ENCODE assay signal across 22 cellular contexts in the genomic region with DNA sequence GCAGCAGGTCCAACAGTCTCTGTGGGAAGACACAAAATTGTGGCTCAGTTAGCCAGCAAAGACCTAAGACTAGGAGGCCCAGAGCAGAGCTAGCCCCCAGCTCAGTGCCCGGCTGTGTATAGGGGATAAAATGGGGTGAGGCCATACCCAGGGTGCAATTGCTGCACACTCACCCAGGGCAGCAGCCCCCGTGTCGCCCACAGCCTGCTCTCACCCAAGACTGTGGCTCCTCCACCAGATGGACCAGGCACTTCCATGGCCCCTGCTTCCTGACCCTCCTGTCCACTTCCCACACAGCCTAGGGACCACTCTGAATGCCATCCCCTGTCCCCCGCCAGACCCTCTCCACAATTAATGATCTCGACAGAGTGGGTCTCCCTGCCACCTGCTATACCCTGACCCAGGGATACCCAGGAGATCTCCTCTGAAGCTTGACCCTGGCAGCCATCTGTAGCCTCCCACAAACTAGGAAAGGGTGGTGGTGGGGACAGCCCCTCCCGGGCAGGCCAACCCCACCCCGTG.
DNase-seq lines count a peak whose midpoint lies in the region; FAIRE-seq and TF ChIP-seq lines count a peak whose summit lies in the region.
"Had no signal": no experiment of that assay in that cellular context is flagged by ENCODE, and none has a peak within 500 bp of the region (broad histone marks: within the 10 kb centered on the region; RNA-seq: fewer than 3 reads in every experiment).

No MANE protein-coding gene starts in this region.

- POLR2A ChIA-PET in H1 (lab: Charles Lee; ENCODE audit: partially characterized antibody) = interaction anchor here (0.6 to 2.0 kb wide), 2 partner anchors 15 to 118 kb away, joined by 3 to 9 read pairs; a partner anchor contains a TSS

- H3K4me1 ChIP-seq in BLaER1 (peaks cover 99% of the 10 kb centered on the region), H1 (replicated peaks in 1 of 4; ENCODE audit: control insufficient read depth in 3 of 4, insufficient read depth in 4 of 4, low read length in 3 of 4) (peaks cover 10 to 21% (median 13%) of the 10 kb centered on the region in 4 experiments), mammary epithelial cell (ENCODE audit: insufficient read depth, low read length) (peaks cover 37% of the 10 kb centered on the region)

- in situ Hi-C loops in mammary epithelial cell (cut with MboI; ENCODE audit: low sequenced_read_pairs in 2 of 2) = no loop called here

- peaks cover 65% of the 10 kb centered on the region for H3K4me1 Mint-ChIP-seq in nephron
- H3K4me1 Mint-ChIP-seq: CD4-positive, alpha-beta memory T cell; IgD-negative memory B cell had no signal

- H4K5ac ChIP-seq in H1 (ENCODE audit: insufficient read length, low read depth, low read length) = no peak overlapping the region

- TF ChIP-seq RAD21 in H1 (IDR thresholded peaks at IDR 0.05 in 1 of 2, conservative IDR thresholded peaks at IDR 0.05 in 1 of 2; ENCODE audit: low read depth in 2 of 2, low read length in 2 of 2) = no peak

- H3K36me3 ChIP-seq in BLaER1 (no peaks in the 10 kb centered on the region), H1 (ENCODE audit: control insufficient read depth in 2 of 4, insufficient read depth in 4 of 4, low read length in 3 of 4) (no peaks in the 10 kb centered on the region), mammary epithelial cell (ENCODE audit: insufficient read depth, low read length) (no peaks in the 10 kb centered on the region)
- H3K36me3 ChIP-seq: HAP-1 had no signal

- TF ChIP-seq CTCF in H1 (IDR thresholded peaks at IDR 0.05; ENCODE audit: control extremely low read depth in 1 of 3, insufficient read depth in 1 of 3, low read depth in 1 of 3, low read length in 3 of 3) (no peak), nephron (IDR thresholded peaks at IDR 0.05; ENCODE audit: unreplicated experiment in 3 of 3) (no peak), mammary epithelial cell (conservative IDR thresholded peaks at IDR 0.05 in 1 of 2, IDR thresholded peaks at IDR 0.05 in 1 of 2; ENCODE audit: extremely low read depth in 1 of 2, insufficient read depth in 1 of 2, low read depth in 1 of 2, low read length in 2 of 2) (no peak)

- no peak overlapping the region for H2BK5ac ChIP-seq in H1 (ENCODE audit: low read depth, low read length)

- H4K8ac ChIP-seq in H1 (ENCODE audit: extremely low read depth, insufficient read depth, low read length) = no peak overlapping the region

- H3K9me3 ChIP-seq in BLaER1 = no peaks in the 10 kb centered on the region
- no peaks in the 10 kb centered on the region for H3K9me3 ChIP-seq in H1 (ENCODE audit: insufficient read depth in 2 of 2, low read depth in 1 of 2, low read length in 1 of 2)
- H3K9me3 ChIP-seq in mammary epithelial cell (replicated peaks; ENCODE audit: insufficient read depth, low read length) = no peaks in the 10 kb centered on the region
- H3K9me3 ChIP-seq: HAP-1 had no signal

- H3K18ac ChIP-seq in H1 (ENCODE audit: extremely low read depth, low read length) = no peak overlapping the region

- H3K23ac ChIP-seq in H1 (ENCODE audit: insufficient read length) = no peak overlapping the region

- H2AK5ac ChIP-seq in H1 (ENCODE audit: low read depth, low read length) = peak overlapping the region; percentile 10; the same call in 1 of the 2 replicates

- intact Hi-C loops in posterior vena cava (cut with DNase I) = no loop called here
- intact Hi-C loops in mammary epithelial cell (cut with micrococcal nuclease) = no loop called here

- CTCF ChIA-PET in H1 (lab: Charles Lee; ENCODE audit: partially characterized antibody) = interaction anchor here (0.8 to 2.8 kb wide), 3 partner anchors 10 to 50 kb away, joined by 3 to 8 read pairs (median 5); no protein-coding TSS in a partner anchor
- CTCF ChIA-PET in mammary epithelial cell (lab: Charles Lee; ENCODE audit: low non-redundant PET) = no interaction called here

- 79% methylated on average over 7 of the region's 7 CpGs; no CpG with 5 or more reads in 1 of the 2 experiments for WGBS in H1 (ENCODE audit: extremely low coverage in 1 of 2, insufficient coverage in 1 of 2, insufficient read length in 1 of 2, insufficient replicate concordance in 2 of 2, low coverage in 1 of 2, low lambda C conversion rate in 2 of 2, missing lambda C conversion rate in 1 of 2), 2 experiments
- 95% methylated on average over 6 of the region's 7 CpGs for WGBS in mammary epithelial cell (ENCODE audit: low coverage, missing lambda C conversion rate)

- DNase-seq in H1 (ENCODE audit: low read depth in 1 of 2, low spot score in 2 of 2) = no peak
- DNase-seq in posterior vena cava (ENCODE audit: low spot score) = peak; percentile 62
- no peak for DNase-seq in mammary epithelial cell
- no peak for DNase-seq in SIG-M5 (lab: John Stamatoyannopoulos, UW)
- DNase-seq in NCI-H2171 (lab: John Stamatoyannopoulos, UW) = no peak
- DNase-seq: C1 segment of cervical spinal cord; CD4-positive, alpha-beta memory T cell; COR-L47; DMS53; GM23248; HFFc6; MM.1S; NCI-H2029 treated with DMSO at 0.1 percent for 48 hours; NCI-H2227 treated with DMSO at 0.1 percent for 48 hours; SHP77 treated with DMSO at 0.1 percent for 48 hours had no signal

- H2BK120ac ChIP-seq in H1 (replicated peaks; ENCODE audit: low read depth, low read length) = peak overlapping the region; percentile 45

- no peak overlapping the region for H3K56ac ChIP-seq in H1 (replicated peaks; ENCODE audit: insufficient read length, low read depth, low read length)

- H3K79me1 ChIP-seq in H1 (ENCODE audit: low read depth, low read length) = no peaks in the 10 kb centered on the region

- no peak for TF ChIP-seq EP300 in H1 (IDR thresholded peaks at IDR 0.05; ENCODE audit: borderline replicate concordance in 1 of 2, low read depth in 2 of 2, low read length in 2 of 2)

- peaks cover 32% of the 10 kb centered on the region for H3K27me3 Mint-ChIP-seq in nephron (ENCODE audit: low read depth)

- no peak overlapping the region for H3K4ac ChIP-seq in H1 (replicated peaks; ENCODE audit: insufficient read length, low read depth, low read length)

- no peaks in the 10 kb centered on the region for H3K27me3 ChIP-seq in BLaER1
- H3K27me3 ChIP-seq in H1 (replicated peaks in 1 of 4; ENCODE audit: control insufficient read depth in 3 of 4, extremely low read depth in 1 of 4, insufficient read depth in 3 of 4, low read length in 3 of 4) = no peaks in the 10 kb centered on the region; a peak in 3 of 7 replicates
- H3K27me3 ChIP-seq in mammary epithelial cell (ENCODE audit: insufficient read depth, low read length) = no peaks in the 10 kb centered on the region

- no peaks in the 10 kb centered on the region for H3K9me3 Mint-ChIP-seq in nephron
- H3K9me3 Mint-ChIP-seq: CD4-positive, alpha-beta memory T cell; HFFc6; IgD-negative memory B cell had no signal

- FAIRE-seq in H1 (lab: Jason Lieb, UNC) = no peak
- FAIRE-seq: A204.1 had no signal

- no peak overlapping the region for H3K4me3 ChIP-seq in BLaER1
- H3K4me3 ChIP-seq in H1 (ENCODE audit: extremely low read depth in 1 of 4, insufficient read depth in 2 of 4, low read depth in 3 of 4, low read length in 4 of 4) = no peak overlapping the region
- H3K4me3 ChIP-seq in mammary epithelial cell (replicated peaks in 1 of 3; ENCODE audit: insufficient read depth in 1 of 3, low read depth in 2 of 3, low read length in 3 of 3) = no peak overlapping the region
- H3K4me3 ChIP-seq: GM23248, HAP-1, SK-N-MC had no signal

- H4K20me1 ChIP-seq in BLaER1 (no peaks in the 10 kb centered on the region), H1 (replicated peaks in 1 of 2; ENCODE audit: control insufficient read depth in 1 of 2, insufficient read depth in 2 of 2, low read length in 2 of 2) (no peaks in the 10 kb centered on the region), mammary epithelial cell (ENCODE audit: insufficient read depth, low read length) (no peaks in the 10 kb centered on the region)

- TF ChIP-seq POLR2A in H1 (IDR thresholded peaks at IDR 0.05; ENCODE audit: control extremely low read depth in 1 of 2, low read depth in 2 of 2, low read length in 2 of 2) = no peak

- H3K27ac Mint-ChIP-seq in nephron = peak overlapping the region; percentile 64 to 88 (median 81)
- H3K27ac Mint-ChIP-seq: HFFc6, IgD-negative memory B cell had no signal

- no TSS peak for BruUV-seq in mammary epithelial cell (replicated peaks; lab: Mats Ljungman, UMichigan)

- no peak overlapping the region for H3K14ac ChIP-seq in H1 (ENCODE audit: insufficient read length)

- H3K9ac ChIP-seq in BLaER1 = no peak overlapping the region
- no peak overlapping the region for H3K9ac ChIP-seq in H1 (replicated peaks in 1 of 4; ENCODE audit: extremely low read depth in 1 of 4, low read depth in 3 of 4, low read length in 3 of 4)
- H3K9ac ChIP-seq in mammary epithelial cell (ENCODE audit: insufficient read depth, low read length) = no peak overlapping the region
- H3K9ac ChIP-seq: GM23248, KMS-11 had no signal

- H3K4me3 Mint-ChIP-seq in nephron = no peak overlapping the region
- H3K4me3 Mint-ChIP-seq: CD4-positive, alpha-beta memory T cell; HFFc6; IgD-negative memory B cell had no signal

- H2BK20ac ChIP-seq in H1 (ENCODE audit: low read length) = peak overlapping the region; percentile 90; the same call in 1 of the 2 replicates

- no peaks in the 10 kb centered on the region for H3K79me2 ChIP-seq in H1 (ENCODE audit: control insufficient read depth in 1 of 2, insufficient read depth in 2 of 2, low read length in 2 of 2)
- no peaks in the 10 kb centered on the region for H3K79me2 ChIP-seq in mammary epithelial cell (ENCODE audit: insufficient read depth, low read length)

- H3K27ac ChIP-seq in BLaER1 (peak overlapping the region; percentile 7; the same call in 1 of the 2 replicates), H1 (ENCODE audit: low read depth, low read length) (no peak overlapping the region), mammary epithelial cell (ENCODE audit: insufficient read depth, low read depth, low read length) (no peak overlapping the region)
- H3K27ac ChIP-seq: GM23248, KMS-11, SK-N-MC had no signal

- H2AFZ ChIP-seq in H1 (ENCODE audit: low read length) (no peak overlapping the region), mammary epithelial cell (ENCODE audit: low read depth, low read length) (no peak overlapping the region)
- H2AFZ ChIP-seq: GM23248 had no signal

- H4K91ac ChIP-seq in H1 (replicated peaks; ENCODE audit: insufficient read length, low read length) = no peak overlapping the region

- H3K36me3 Mint-ChIP-seq in nephron (ENCODE audit: low read depth) = no peaks in the 10 kb centered on the region
- H3K36me3 Mint-ChIP-seq: CD4-positive, alpha-beta memory T cell had no signal

- no peak overlapping the region for H2BK12ac ChIP-seq in H1 (ENCODE audit: low read depth, low read length)

- H2BK15ac ChIP-seq in H1 (ENCODE audit: low read length) = no peak overlapping the region

- H3K4me2 ChIP-seq in BLaER1 = peak overlapping the region; percentile 89
- H3K4me2 ChIP-seq in H1 (ENCODE audit: insufficient read depth in 1 of 2, low read depth in 2 of 2, low read length in 2 of 2) = no peak overlapping the region
- H3K4me2 ChIP-seq in mammary epithelial cell (ENCODE audit: insufficient read depth, low read depth, low read length) = no peak overlapping the region
- H3K4me2 ChIP-seq: KMS-11 had no signal

- dilution Hi-C loops in mammary epithelial cell (cut with HindIII; ENCODE audit: low sequenced_read_pairs) = loop anchor here (5.0 kb wide), 2 partner anchors 48 to 52 kb away; no protein-coding TSS in a partner anchor

- H3K23me2 ChIP-seq in H1 (ENCODE audit: low read depth, low read length) = no peaks in the 10 kb centered on the region

TF ChIP-seq in H1, 55 proteins besides CTCF, POLR2A, EP300 and RAD21 (continues in another document):
- TF ChIP-seq ZNF274 (IDR thresholded peaks at IDR 0.05; ENCODE audit: borderline replicate concordance, extremely low read depth, low read length) = no peak
